Comparison of ENCODE assay signal across 32 cellular contexts in genomic region chr2:238359403-238359802, GRCh38.
"Had no signal": no experiment of that assay in that cellular context is flagged by ENCODE, and none has a peak within 500 bp of the region (broad histone marks: within the 10 kb centered on the region; RNA-seq: fewer than 3 reads in every experiment).

No MANE protein-coding gene starts in this region.

- H3K9me3 Mint-ChIP-seq: activated B cell treated with CpG ODN at 0.5 μM for 24 hours; activated T-cell treated with anti-CD3 and anti-CD28 coated beads, Interleukin-2, amount 50 U/mL, for 4 hours; activated T-helper 1 cell treated with anti-CD3 and anti-CD28 coated beads, Interleukin-12 subunit alpha, Interleukin-12 subunit beta, Interleukin-2, Interleukin-4 antibody, amounts not matched to agents 30 ng/mL and 10 ng/mL and 1 ng/mL, durations not matched to agents 14 hours and 24 hours and 36 hours had no signal

- H3K27me3 Mint-ChIP-seq: activated B cell treated with CpG ODN at 0.5 μM for 24 hours had no signal

- ATAC-seq: activated T-cell treated with anti-CD3 and anti-CD28 coated beads, Interleukin-2, amount 50 U/mL, for 4 hours; body of pancreas; K562; PC-3 had no signal

- H3K4me3 Mint-ChIP-seq: activated B cell treated with CpG ODN at 0.5 μM for 24 hours; activated T-cell treated with anti-CD3 and anti-CD28 coated beads, Interleukin-2, amount 50 U/mL, for 4 hours; activated T-helper 1 cell treated with anti-CD3 and anti-CD28 coated beads, Interleukin-12 subunit alpha, Interleukin-12 subunit beta, Interleukin-2, Interleukin-4 antibody, amounts not matched to agents 30 ng/mL and 10 ng/mL and 1 ng/mL, durations not matched to agents 14 hours and 24 hours and 36 hours had no signal

- H3K27ac Mint-ChIP-seq: activated B cell treated with CpG ODN at 0.5 μM for 24 hours; activated T-helper 1 cell treated with anti-CD3 and anti-CD28 coated beads, Interleukin-12 subunit alpha, Interleukin-12 subunit beta, Interleukin-2, Interleukin-4 antibody, amounts not matched to agents 30 ng/mL and 10 ng/mL and 1 ng/mL, durations not matched to agents 14 hours and 24 hours and 36 hours had no signal

- DNase-seq: activated B cell treated with CpG ODN at 0.5 μM for 24 hours; activated CD4-positive, alpha-beta T cell treated with anti-CD3 and anti-CD28 coated beads for 4 hours; activated CD4-positive, CD25-positive, alpha-beta regulatory T cell treated with anti-CD3 and anti-CD28 coated beads, Interleukin-2, amount 50 U/mL, for 72 hours; activated CD8-positive, alpha-beta memory T cell treated with anti-CD3 and anti-CD28 coated beads, Interleukin-2, amount 50 U/mL, for 4 hours; activated gamma-delta T cell treated with Interleukin-2 at 50 U/mL for 16 hours; activated naive CD4-positive, alpha-beta T cell treated with anti-CD3 and anti-CD28 coated beads, Interleukin-2, amount 50 U/mL, for 16 hours; activated T-cell treated with anti-CD3 and anti-CD28 coated beads for 4 hours; activated T-cell treated with anti-CD3 and anti-CD28 coated beads, Interleukin-2, amount 50 U/mL, for 4 hours; adrenal gland; body of pancreas; central memory CD4-positive, alpha-beta T cell; IMR-90; NCI-H1092 treated with DMSO at 0.1 percent for 48 hours; NCI-H1417; NCI-H146; NCI-H187; NCI-H2029 treated with DMSO at 0.1 percent for 48 hours; NCI-H2107; NCI-H2171; NCI-H510A; NCI-H526; NCI-H748 treated with DMSO at 0.1 percent for 48 hours; NK-92 treated with Interleukin-12 subunit alpha and Interleukin-12 subunit beta, amount 100 ng/mL, for 24 hours; PC-3; Peyer's patch; RPMI8226; SHP77 treated with DMSO at 0.1 percent for 48 hours; SW 1271; T-helper 2 cell; T-helper 9 cell had no signal
